Comparison of ENCODE assay signal across 8 cellular contexts in the genomic region with DNA sequence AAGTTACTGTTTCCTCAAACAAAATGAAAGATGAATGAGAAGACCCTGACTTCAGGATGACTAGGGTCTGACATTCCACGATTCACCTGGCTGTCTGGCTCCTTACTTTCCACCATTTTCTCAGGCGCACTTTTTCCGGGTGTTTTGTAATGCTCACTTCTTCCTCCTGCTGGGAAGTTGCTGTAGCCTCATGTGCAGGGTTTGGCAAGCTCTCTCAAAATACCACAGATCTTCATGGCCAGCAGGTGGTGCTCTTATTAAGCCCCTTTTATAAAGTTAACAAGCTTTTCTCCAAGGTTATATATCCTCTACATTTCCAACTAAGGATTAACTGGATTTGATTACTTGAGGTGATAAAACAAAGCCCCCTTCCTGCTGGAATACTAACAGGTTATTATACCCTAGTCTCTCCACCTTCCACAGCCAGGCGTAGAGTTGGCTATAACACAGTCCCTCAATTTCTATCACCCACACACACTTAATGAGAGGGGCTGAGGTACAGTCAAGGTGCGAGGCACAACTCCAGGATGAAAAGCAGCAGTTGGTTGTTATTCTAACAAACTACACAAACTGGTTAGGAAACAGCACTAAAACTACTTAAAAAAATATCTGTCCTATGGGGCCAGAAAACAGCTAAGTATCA. TPM values are rescaled to one million over a fixed set of nuclear protein-coding genes. Genes with fewer than 3 reads are reported as not detected.
A peak's percentile ranks its signal among the peaks of the same experiment; 100 is the strongest.
DNase-seq lines count a peak whose midpoint lies in the region; ATAC-seq and TF ChIP-seq lines count a peak whose summit lies in the region.

No MANE protein-coding gene starts in this region.

- H3K4me1 Mint-ChIP-seq in activated B cell treated with CpG ODN at 0.5 μM for 24 hours, result peaks cover 2% of the 10 kb centered on the region

- in situ Hi-C loops in GM13976 (cut with MboI; ENCODE audit: low sequenced_read_pairs, unreplicated experiment), result no loop called here

- H3K27ac ChIP-seq in A673 (ENCODE audit: low read depth, low read length, poor library complexity, severe bottlenecking), result no peak overlapping the region

- H3K9me3 ChIP-seq in A673 (ENCODE audit: low read depth, low read length, poor library complexity, severe bottlenecking), result no peaks in the 10 kb centered on the region

- no peak overlapping the region for H3K27ac Mint-ChIP-seq in activated B cell treated with CpG ODN at 0.5 μM for 24 hours

- peak; percentile 74 for TF ChIP-seq CTCF in A673 (conservative IDR thresholded peaks at IDR 0.05; ENCODE audit: low read depth, low read length)
- TF ChIP-seq CTCF in GM13976 (IDR thresholded peaks at IDR 0.05; ENCODE audit: borderline replicate concordance, control extremely low read depth, extremely low read depth, insufficient read depth, missing control alignments), result peak; percentile 65
- no peak for TF ChIP-seq CTCF in activated B cell treated with CpG ODN at 0.5 μM for 24 hours (IDR thresholded peaks at IDR 0.05)

- no peak overlapping the region for H3K4me3 ChIP-seq in A673 (ENCODE audit: low read depth, low read length, poor library complexity, severe bottlenecking)

- DNase-seq in A673 (ENCODE audit: low spot score) (peak; percentile 81), GM13976 (ENCODE audit: low spot score) (no peak), NCI-H2196 treated with DMSO at 0.1 percent for 48 hours (lab: John Stamatoyannopoulos, UW; ENCODE audit: unreplicated experiment) (peak; percentile 91), activated B cell treated with CpG ODN at 0.5 μM for 24 hours (no peak), lung microvascular endothelial cell (ENCODE audit: low read depth in 2 of 2) (peak; percentile 93 to 94), UCSD-AML1 (lab: John Stamatoyannopoulos, UW; ENCODE audit: unreplicated experiment) (no peak)
- peak; percentile 36 for DNase-seq in effector CD4-positive, alpha-beta T cell
- DNase-seq in stimulated activated CD8-positive, alpha-beta memory T cell treated with anti-CD3 and anti-CD28 coated beads, Interleukin-4, amount 100 ng/mL, for 48 hours, result peak; percentile 59

- H3K9me3 Mint-ChIP-seq in activated B cell treated with CpG ODN at 0.5 μM for 24 hours, result no peaks in the 10 kb centered on the region

- H3K4me1 ChIP-seq in A673 (ENCODE audit: insufficient read depth, low read length, poor library complexity, severe bottlenecking), result no peaks in the 10 kb centered on the region

- POLR2A ChIA-PET in A673 (lab: Charles Lee; ENCODE audit: low non-redundant PET), result interaction anchor here (0.7 kb wide), 1 partner anchor 141 kb away, joined by 5 read pairs; no protein-coding TSS in a partner anchor
- POLR2A ChIA-PET in activated B cell treated with CpG ODN at 0.5 μM for 24 hours (lab: Charles Lee), result interaction anchor here (0.7 to 1.0 kb wide), 5 partner anchors 23 to 168 kb away, joined by 3 to 5 read pairs (median 3); a partner anchor contains a TSS

- intact Hi-C loops in A673 (cut with micrococcal nuclease; ENCODE audit: unreplicated experiment) (loop anchor here (2.0 to 10.0 kb wide), 2 partner anchors 150 to 168 kb away; a partner anchor contains a TSS), activated B cell treated with CpG ODN at 0.5 μM for 24 hours (cut with micrococcal nuclease) (loop anchor here (1.0 kb wide), 3 partner anchors 41 to 169 kb away; a partner anchor contains a TSS)

- no peaks in the 10 kb centered on the region for H3K27me3 ChIP-seq in A673 (replicated peaks; ENCODE audit: insufficient read depth, low read depth, low read length, poor library complexity)

- peaks cover 21% of the 10 kb centered on the region for H3K36me3 ChIP-seq in A673 (ENCODE audit: insufficient read depth, low read length, poor library complexity, severe bottlenecking)

- peak; percentile 61 for ATAC-seq in activated B cell treated with CpG ODN at 0.5 μM for 24 hours (ENCODE audit: low read depth)

- BruUV-seq in A673 (replicated peaks; lab: Mats Ljungman, UMichigan), result no TSS peak

- CTCF ChIA-PET in A673 (lab: Charles Lee), result interaction anchor here (0.6 to 1.9 kb wide), 4 partner anchors 125 to 169 kb away, joined by 3 to 10 read pairs (median 6); a partner anchor contains a TSS
- CTCF ChIA-PET in activated B cell treated with CpG ODN at 0.5 μM for 24 hours (lab: Charles Lee), result interaction anchor here (0.7 to 3.9 kb wide), 22 partner anchors 10 to 242 kb away, joined by 3 to 58 read pairs (median 6); a partner anchor contains a TSS

- no peak overlapping the region for H3K4me3 Mint-ChIP-seq in activated B cell treated with CpG ODN at 0.5 μM for 24 hours

- peaks cover 77% of the 10 kb centered on the region for H3K36me3 Mint-ChIP-seq in activated B cell treated with CpG ODN at 0.5 μM for 24 hours (ENCODE audit: low read depth)

- no peaks in the 10 kb centered on the region for H3K27me3 Mint-ChIP-seq in activated B cell treated with CpG ODN at 0.5 μM for 24 hours

RNA-seq across cellular contexts. Expression of a gene that starts 45.4 kb away (rescaled TPM):
- total RNA-seq in A673 (2021) (0.83 TPM in 1 of 2 replicates, not detected in the other), activated B cell treated with CpG ODN at 0.5 μM for 24 hours (not detected in 2 replicates), lung microvascular endothelial cell (not detected in 2 replicates)

Comparison
In these comparisons a context has a peak if more than half of its experiments do, and no peak if none do; other contexts are left out.
1. DNase-seq: peak in A673 (single experiment), NCI-H2196 treated with DMSO at 0.1 percent for 48 hours (single experiment), effector CD4-positive, alpha-beta T cell (single experiment), lung microvascular endothelial cell (2 of 2) and stimulated activated CD8-positive, alpha-beta memory T cell treated with anti-CD3 and anti-CD28 coated beads, Interleukin-4, amount 100 ng/mL, for 48 hours (single experiment); none in GM13976 (single experiment), activated B cell treated with CpG ODN at 0.5 μM for 24 hours (single experiment) and UCSD-AML1 (single experiment).